Comparison of ENCODE assay signal across 1 cellular context in the genomic region with DNA sequence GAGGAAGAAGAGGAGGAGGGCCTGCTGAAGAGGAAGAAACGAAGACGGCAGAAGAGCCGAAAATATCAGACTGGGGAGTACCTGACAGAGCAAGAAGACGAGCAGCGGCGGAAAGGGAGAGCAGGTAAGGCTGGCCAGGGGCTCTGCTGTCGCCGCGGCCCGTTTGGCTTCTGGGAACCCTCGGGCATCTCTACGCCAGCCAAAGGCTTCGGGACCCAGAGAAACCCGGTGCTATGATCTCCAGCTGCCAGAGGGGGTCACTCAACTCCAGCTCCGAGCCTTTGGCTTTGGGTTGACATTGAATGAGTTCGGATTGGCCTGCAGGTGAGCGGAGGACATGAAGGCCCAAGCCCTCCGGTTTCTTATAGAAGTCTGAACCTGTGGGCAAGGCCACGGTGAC.
TF ChIP-seq lines count a peak whose summit lies in the region.

No MANE protein-coding gene starts in this region.

TF ChIP-seq in HepG2, 621 proteins besides CTCF, POLR2A, EP300 and RAD21:
- no peak for TF ChIP-seq HHEX (CRISPR knock-in tag; IDR thresholded peaks at IDR 0.05)
